13 cellular contexts compared by ENCODE assay signal in the genomic region with DNA sequence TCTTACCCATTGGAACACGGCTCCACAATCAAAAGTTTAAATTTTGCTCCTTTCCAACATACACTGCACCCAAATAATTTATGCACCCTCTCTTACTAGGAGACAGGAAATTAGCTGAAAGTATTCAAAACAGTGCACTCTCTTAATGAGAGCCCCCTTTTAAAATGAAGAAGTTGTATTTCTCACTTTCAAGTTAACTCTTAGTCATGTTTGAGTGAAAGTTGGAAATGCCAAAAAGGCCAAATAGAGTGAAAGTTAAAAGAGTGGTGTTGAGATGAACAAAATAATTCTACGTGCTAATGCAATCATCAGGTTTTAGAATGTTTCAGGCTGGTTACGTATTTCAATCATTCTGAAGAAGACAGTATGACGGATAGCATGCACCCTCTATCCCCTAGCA.
DNase-seq lines count a peak whose midpoint lies in the region; ATAC-seq, FAIRE-seq and TF ChIP-seq lines count a peak whose summit lies in the region.
"Had no signal": no experiment of that assay in that cellular context is flagged by ENCODE, and none has a peak within 500 bp of the region (broad histone marks: within the 10 kb centered on the region; RNA-seq: fewer than 3 reads in every experiment).

No MANE protein-coding gene starts in this region.

- H3K27me3 ChIP-seq in Karpas-422 (ENCODE audit: low read length) (no peaks in the 10 kb centered on the region), lower lobe of right lung (ENCODE audit: low read depth) (no peaks in the 10 kb centered on the region)
- H3K27me3 ChIP-seq: neutrophil, SJCRH30 had no signal

- H3K9me3 Mint-ChIP-seq in stimulated activated naive B cell treated with anti-CD40 and anti-IgM and Interleukin-4, amounts not matched to agents 10 μg/mL and 1 μg/mL and 100 μg/mL, for 72 hours: peaks cover 12 to 14% of the 10 kb centered on the region in 2 donors
- peaks cover 17% of the 10 kb centered on the region for H3K9me3 Mint-ChIP-seq in mesothelial cell of epicardium

- peak overlapping the region; percentile 47 for H3K9ac ChIP-seq in Karpas-422 (ENCODE audit: low read length)

- peak overlapping the region; percentile 93 for H3K27ac ChIP-seq in Karpas-422 (ENCODE audit: low read length)
- H3K27ac ChIP-seq in lower lobe of right lung: no peak overlapping the region
- H3K27ac ChIP-seq: neutrophil, SJCRH30, thoracic aorta had no signal

- TF ChIP-seq CTCF in mesothelial cell of epicardium (IDR thresholded peaks at IDR 0.05; ENCODE audit: unreplicated experiment): no peak
- TF ChIP-seq CTCF in lower lobe of right lung (IDR thresholded peaks at IDR 0.05): no peak

- intact Hi-C loops in lower lobe of right lung (cut with DNase I): no loop called here

- H3K36me3 ChIP-seq in Karpas-422 (ENCODE audit: insufficient read depth, low read length) (no peaks in the 10 kb centered on the region), lower lobe of right lung (no peaks in the 10 kb centered on the region)
- H3K36me3 ChIP-seq: neutrophil, SJCRH30, thoracic aorta had no signal

- no peak for FAIRE-seq in RCC 7860 (lab: Jason Lieb, UNC)

- ATAC-seq in GM19463 (IDR thresholded peaks at IDR 0.05; ENCODE audit: unreplicated experiment): peak; percentile 83
- ATAC-seq in HG02885 (IDR thresholded peaks at IDR 0.05; ENCODE audit: poor library complexity, unreplicated experiment): peak; percentile 86
- peak; percentile 86 to 88 for ATAC-seq in stimulated activated naive B cell treated with anti-CD40 and anti-IgM and Interleukin-4, amounts not matched to agents 10 μg/mL and 1 μg/mL and 100 μg/mL, for 72 hours (replicated peaks)
- ATAC-seq in lower lobe of right lung: no peak

- no peaks in the 10 kb centered on the region for H3K79me2 ChIP-seq in Karpas-422 (ENCODE audit: low read length)

- H3K4me3 Mint-ChIP-seq in stimulated activated naive B cell treated with anti-CD40 and anti-IgM and Interleukin-4, amounts not matched to agents 10 μg/mL and 1 μg/mL and 100 μg/mL, for 72 hours: peak overlapping the region; percentile 67 to 79
- no peak overlapping the region for H3K4me3 Mint-ChIP-seq in mesothelial cell of epicardium

- H3K4me1 ChIP-seq in Karpas-422 (ENCODE audit: low read length): peaks cover 30% of the 10 kb centered on the region
- no peaks in the 10 kb centered on the region for H3K4me1 ChIP-seq in lower lobe of right lung

- H3K9me2 ChIP-seq in Karpas-422 (replicated peaks; ENCODE audit: insufficient read depth, low read length): no peaks in the 10 kb centered on the region

- H3K4me1 Mint-ChIP-seq in stimulated activated naive B cell treated with anti-CD40 and anti-IgM and Interleukin-4, amounts not matched to agents 10 μg/mL and 1 μg/mL and 100 μg/mL, for 72 hours: peaks cover 24 to 27% of the 10 kb centered on the region in 2 donors
- H3K4me1 Mint-ChIP-seq in mesothelial cell of epicardium: peaks cover 18% of the 10 kb centered on the region

- peak; percentile 80 for DNase-seq in Karpas-422
- no peak for DNase-seq in stimulated activated naive B cell treated with anti-CD40 and anti-IgM and Interleukin-4, amounts not matched to agents 10 μg/mL and 1 μg/mL and 100 μg/mL, for 72 hours
- DNase-seq in mesothelial cell of epicardium (ENCODE audit: low spot score in 2 of 2, unreplicated experiment in 2 of 2): no peak
- DNase-seq in RCC 7860 (ENCODE audit: low spot score): no peak
- DNase-seq in lower lobe of right lung: no peak
- DNase-seq: activated CD4-positive, alpha-beta T cell treated with anti-CD3 and anti-CD28 coated beads, Interleukin-2, amount 50 U/mL, for 1 hour; DMS79; stimulated activated CD4-positive, alpha-beta T cell treated with anti-CD3 and anti-CD28 coated beads, Interleukin-2, amount 100 ng/mL, for 48 hours had no signal

- H3K27me3 Mint-ChIP-seq in stimulated activated naive B cell treated with anti-CD40 and anti-IgM and Interleukin-4, amounts not matched to agents 10 μg/mL and 1 μg/mL and 100 μg/mL, for 72 hours: peaks cover 0 to 2% of the 10 kb centered on the region in 2 donors
- H3K27me3 Mint-ChIP-seq in mesothelial cell of epicardium (ENCODE audit: low read depth): no peaks in the 10 kb centered on the region

- H3K4me3 ChIP-seq in Karpas-422 (ENCODE audit: low read length): peak overlapping the region; percentile 42; the same call in 1 of the 2 replicates
- no peak overlapping the region for H3K4me3 ChIP-seq in lower lobe of right lung
- H3K4me3 ChIP-seq: thoracic aorta had no signal

- H2AFZ ChIP-seq in Karpas-422 (ENCODE audit: low read length): peak overlapping the region; percentile 2; the same call in 1 of the 2 replicates

- no peaks in the 10 kb centered on the region for H4K20me1 ChIP-seq in Karpas-422 (ENCODE audit: insufficient read depth, low read depth, low read length)

- H3K4me2 ChIP-seq in Karpas-422 (ENCODE audit: low read depth, low read length, poor library complexity, severe bottlenecking): peak overlapping the region; percentile 61

- H3K9me3 ChIP-seq in Karpas-422 (ENCODE audit: low read length): no peaks in the 10 kb centered on the region
- no peaks in the 10 kb centered on the region for H3K9me3 ChIP-seq in lower lobe of right lung
- H3K9me3 ChIP-seq: neutrophil, SJCRH30, thoracic aorta had no signal

- peak overlapping the region; percentile 84 for H3K27ac Mint-ChIP-seq in stimulated activated naive B cell treated with anti-CD40 and anti-IgM and Interleukin-4, amounts not matched to agents 10 μg/mL and 1 μg/mL and 100 μg/mL, for 72 hours
- no peak overlapping the region for H3K27ac Mint-ChIP-seq in mesothelial cell of epicardium

- peaks cover 0 to 11% of the 10 kb centered on the region in 2 donors for H3K36me3 Mint-ChIP-seq in stimulated activated naive B cell treated with anti-CD40 and anti-IgM and Interleukin-4, amounts not matched to agents 10 μg/mL and 1 μg/mL and 100 μg/mL, for 72 hours
- peaks cover 6% of the 10 kb centered on the region for H3K36me3 Mint-ChIP-seq in mesothelial cell of epicardium

Comparison
In these comparisons a context has a peak if more than half of its experiments do, and no peak if none do; other contexts are left out.
1. ATAC-seq: peak in GM19463 (single experiment), HG02885 (single experiment) and stimulated activated naive B cell treated with anti-CD40 and anti-IgM and Interleukin-4, amounts not matched to agents 10 μg/mL and 1 μg/mL and 100 μg/mL, for 72 hours (2 of 2); none in lower lobe of right lung (0 of 2).